In the genomic region with DNA sequence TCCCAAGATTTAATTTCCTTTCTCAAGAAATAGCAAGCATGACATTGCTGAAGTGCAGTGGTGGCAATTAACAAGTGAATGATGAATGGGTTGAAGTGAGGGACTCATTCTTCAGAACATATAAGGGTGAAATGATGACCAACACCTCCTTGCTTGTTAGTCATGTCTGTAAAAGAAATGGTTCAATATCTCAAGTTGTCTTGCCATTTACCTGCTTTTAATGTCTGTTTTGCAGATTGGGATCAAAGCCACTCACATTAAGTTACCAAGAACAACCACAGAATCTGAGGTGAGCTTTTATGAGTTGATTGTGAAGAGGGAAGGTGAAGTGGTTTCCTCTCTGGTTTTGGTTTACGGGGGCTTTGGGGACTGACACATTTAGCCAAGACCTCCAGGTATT, we compare ENCODE assay signal across 25 cellular contexts.
"Had no signal": no experiment of that assay in that cellular context is flagged by ENCODE, and none has a peak within 500 bp of the region (broad histone marks: within the 10 kb centered on the region; RNA-seq: fewer than 3 reads in every experiment).

No MANE protein-coding gene starts in this region.

- H3K9me3 ChIP-seq: Peyer's patch, SJCRH30, SK-N-SH had no signal

- H3K27ac Mint-ChIP-seq: brain had no signal

- DNase-seq: activated CD4-positive, alpha-beta T cell treated with anti-CD3 and anti-CD28 coated beads for 4 hours; activated CD4-positive, alpha-beta T cell treated with anti-CD3 and anti-CD28 coated beads, Interleukin-2, amount 50 U/mL, for 4 hours; activated CD8-positive, alpha-beta memory T cell treated with anti-CD3 and anti-CD28 coated beads, Interleukin-2, amount 50 U/mL, for 48 hours; activated naive CD4-positive, alpha-beta T cell treated with anti-CD3 and anti-CD28 coated beads, Interleukin-2, amount 50 U/mL, for 16 hours; activated T-cell treated with anti-CD3 and anti-CD28 coated beads, Interleukin-2, amount 50 U/mL, for 1 hour; amygdala; cerebellar nuclear complex; Karpas-422; MM.1S; NCI-H1105; NCI-H1436 treated with DMSO at 0.1 percent for 48 hours; NCI-H187; NCI-H2081; NCI-H510A treated with DMSO at 0.1 percent for 48 hours; NCI-H69; Peyer's patch; Right ventricle myocardium superior; SJCRH30; SK-N-SH; T-helper 1 cell; WERI-Rb-1 had no signal

- H3K9me3 Mint-ChIP-seq: brain had no signal

- H3K27me3 Mint-ChIP-seq: brain had no signal

- H3K4me3 Mint-ChIP-seq: brain had no signal

- H3K4me3 ChIP-seq: K562, Peyer's patch, SJCRH30 had no signal

- ATAC-seq: activated CD4-positive, CD25-positive, alpha-beta regulatory T cell treated with anti-CD3 and anti-CD28 coated beads, Interleukin-2, amount 50 U/mL, for 24 hours; K562 had no signal

- H3K27me3 ChIP-seq: Peyer's patch, SJCRH30 had no signal

- H3K27ac ChIP-seq: Peyer's patch, RWPE1, SJCRH30, WERI-Rb-1 had no signal

- H3K4me1 ChIP-seq: Peyer's patch, SJCRH30 had no signal
